ENCODE assay signal across 8 cellular contexts in genomic region chr3:129942296-129942695, GRCh38. TPM values are rescaled to one million over a fixed set of nuclear protein-coding genes. Genes with fewer than 3 reads are reported as not detected.
DNase-seq lines count a peak whose midpoint lies in the region; ATAC-seq, FAIRE-seq and TF ChIP-seq lines count a peak whose summit lies in the region.

No MANE protein-coding gene starts in this region.

- TF ChIP-seq CTCF in PC-9 (conservative IDR thresholded peaks at IDR 0.05), result peak; percentile 88
- TF ChIP-seq CTCF in ascending aorta (IDR thresholded peaks at IDR 0.05), result peak; percentile 15 to 48 (median 41)

- H3K9me3 ChIP-seq in PC-9 (ENCODE audit: insufficient read depth, low read depth), result peaks cover 4% of the 10 kb centered on the region; the same call in 1 of the 2 replicates
- no peaks in the 10 kb centered on the region for H3K9me3 ChIP-seq in ascending aorta

- H3K4me2 ChIP-seq in PC-9, result no peak overlapping the region

- H3K27ac ChIP-seq in PC-9 (no peak overlapping the region), ascending aorta (no peak overlapping the region)

- no peak for ATAC-seq in GM21619 (IDR thresholded peaks at IDR 0.05; ENCODE audit: unreplicated experiment)

- H3F3A ChIP-seq in PC-9 (ENCODE audit: insufficient read depth, low read depth), result no peaks in the 10 kb centered on the region

- H3K36me3 ChIP-seq in PC-9 (ENCODE audit: low read depth) (no peaks in the 10 kb centered on the region), ascending aorta (no peaks in the 10 kb centered on the region)

- H3K9me2 ChIP-seq in PC-9 (ENCODE audit: insufficient read depth), result no peaks in the 10 kb centered on the region

- no peaks in the 10 kb centered on the region for H3K79me2 ChIP-seq in PC-9 (ENCODE audit: low read depth)

- no peak for TF ChIP-seq POLR2A in GM12892 (IDR thresholded peaks at IDR 0.05; ENCODE audit: low read depth, low read length)

- in situ Hi-C loops in ACHN (cut with HindIII; ENCODE audit: low pct_ligation_motif_present, low pct_unique_long_range_greater_than_20kb, low sequenced_read_pairs), result no loop called here

- DNase-seq in ACHN (peak; percentile 57), GM12892 (ENCODE audit: insufficient read length) (peak; percentile 51), KG1 (lab: John Stamatoyannopoulos, UW) (peak; percentile 49), PC-9 (peak in 1 of 2 experiments; percentile 70), ascending aorta (ENCODE audit: low spot score in 2 of 2) (no peak), hepatic stellate cell (ENCODE audit: low spot score) (peak; percentile 84), retina (peak; percentile 92)

- CTCF ChIA-PET in PC-9 (lab: Charles Lee), result interaction anchor here (0.6 to 1.5 kb wide), 9 partner anchors 61 to 1525 kb away, joined by 3 to 13 read pairs (median 5); no protein-coding TSS in a partner anchor

- H3K27me3 ChIP-seq in PC-9 (ENCODE audit: insufficient read depth, low read depth), result peaks cover 15% of the 10 kb centered on the region; the same call in 1 of the 2 replicates
- H3K27me3 ChIP-seq in ascending aorta, result no peaks in the 10 kb centered on the region

- H3K4me1 ChIP-seq in PC-9 (replicated peaks; ENCODE audit: insufficient read depth), result no peaks in the 10 kb centered on the region
- H3K4me1 ChIP-seq in ascending aorta, result no peaks in the 10 kb centered on the region

- H4K20me1 ChIP-seq in PC-9 (ENCODE audit: insufficient read depth), result no peaks in the 10 kb centered on the region

- peak; percentile 66 for FAIRE-seq in GM12892 (lab: Jason Lieb, UNC)

- intact Hi-C loops in PC-9 (cut with micrococcal nuclease; ENCODE audit: unreplicated experiment) (loop anchor here (1.0 to 10.0 kb wide), 5 partner anchors 61 to 595 kb away; no protein-coding TSS in a partner anchor), ascending aorta (cut with DNase I) (loop anchor here (2.0 kb wide), 1 partner anchor 61 kb away; no protein-coding TSS in a partner anchor)

- BruUV-seq in PC-9 (replicated peaks; lab: Mats Ljungman, UMichigan), result no TSS peak

- POLR2A ChIA-PET in PC-9 (lab: Charles Lee; ENCODE audit: unreplicated experiment), result no interaction called here

- H3K4me3 ChIP-seq in PC-9 (no peak overlapping the region), ascending aorta (no peak overlapping the region)

- H2AFZ ChIP-seq in PC-9, result no peak overlapping the region

RNA-seq across cellular contexts. Expression of gene TRH, which starts 32.2 kb away (rescaled TPM):
- not detected for polyA plus RNA-seq in GM12892 (2012; ENCODE audit: missing spikeins)
- not detected in 2 replicates for total RNA-seq in PC-9 (2021)
- not detected for total RNA-seq in ascending aorta

RNA-seq across cellular contexts. Expression of gene TMCC1, which starts 48.8 kb away (rescaled TPM):
- 12.8 TPM for polyA plus RNA-seq in GM12892 (2012; ENCODE audit: missing spikeins)
- total RNA-seq in PC-9 (2021), result 41.4 and 48.1 TPM in 2 replicates
- total RNA-seq in ascending aorta, result 11.5 TPM

Comparison
In these comparisons a context has a peak if more than half of its experiments do, and no peak if none do; other contexts are left out.
1. DNase-seq: peak in ACHN (single experiment), GM12892 (single experiment), KG1 (single experiment), hepatic stellate cell (single experiment) and retina (single experiment); none in ascending aorta (0 of 2).